ENCODE assay signal across 8 cellular contexts in the genomic region with DNA sequence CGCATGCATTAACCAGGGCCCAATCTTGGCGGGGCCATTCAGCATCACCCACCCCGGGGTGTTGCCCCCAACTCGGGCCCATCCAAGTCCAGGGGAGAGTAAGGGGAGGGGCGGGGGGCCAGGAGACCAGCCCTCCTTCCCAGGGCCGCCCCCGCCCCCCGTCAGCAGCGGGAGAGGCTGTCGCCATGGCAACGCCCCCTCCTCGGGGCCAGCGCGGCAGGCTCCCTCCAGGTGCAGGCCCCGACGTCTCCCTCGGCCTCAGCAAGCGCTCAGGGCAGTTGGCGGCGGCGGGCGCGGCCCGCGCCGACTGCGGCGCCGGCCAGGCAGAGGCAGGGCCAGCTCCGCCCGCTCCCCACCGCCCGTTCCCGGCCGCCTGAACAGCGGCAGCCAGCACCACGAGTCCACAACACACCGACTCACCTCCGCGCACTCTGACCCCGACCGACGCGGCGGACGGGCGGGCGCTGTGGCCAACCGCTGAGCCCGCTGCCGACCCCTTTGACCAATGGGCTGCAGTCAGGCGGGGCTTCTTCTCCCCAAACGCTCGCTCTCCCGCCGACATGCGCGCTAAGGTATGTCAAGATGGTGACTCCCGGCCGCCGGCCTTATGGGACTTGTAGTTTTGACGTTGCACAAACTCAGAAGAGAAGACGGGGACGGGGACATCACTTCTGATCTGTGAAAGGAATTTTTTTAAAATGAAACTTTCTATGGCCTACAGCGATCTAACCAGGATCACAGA. TPM values are rescaled to one million over a fixed set of nuclear protein-coding genes. Genes with fewer than 3 reads are reported as not detected.
DNase-seq lines count a peak whose midpoint lies in the region; ATAC-seq and TF ChIP-seq lines count a peak whose summit lies in the region.

A gene with protein sequence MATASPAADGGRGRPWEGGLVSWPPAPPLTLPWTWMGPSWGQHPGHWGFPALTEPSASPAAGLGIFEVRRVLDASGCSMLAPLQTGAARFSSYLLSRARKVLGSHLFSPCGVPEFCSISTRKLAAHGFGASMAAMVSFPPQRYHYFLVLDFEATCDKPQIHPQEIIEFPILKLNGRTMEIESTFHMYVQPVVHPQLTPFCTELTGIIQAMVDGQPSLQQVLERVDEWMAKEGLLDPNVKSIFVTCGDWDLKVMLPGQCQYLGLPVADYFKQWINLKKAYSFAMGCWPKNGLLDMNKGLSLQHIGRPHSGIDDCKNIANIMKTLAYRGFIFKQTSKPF (minus strand): TSS at position 418 of the 742 bp plus-strand sequence. CDS start 231 bp downstream, at position 187.

- H3K4me1 Mint-ChIP-seq in activated CD4-positive, alpha-beta memory T cell treated with anti-CD3 and anti-CD28 coated beads for 36 hours (ENCODE audit: low read depth), result peaks cover 32% of the 10 kb centered on the region

- peak in 16 of 56 donors; percentile 8 to 44 (median 19) for TF ChIP-seq CTCF in dorsolateral prefrontal cortex (IDR thresholded peaks at IDR 0.05 in 54 of 56, conservative IDR thresholded peaks at IDR 0.05 in 2 of 56; ENCODE audit: low read depth in 1 of 56, partially characterized antibody in 56 of 56)
- no peak for TF ChIP-seq CTCF in liver (IDR thresholded peaks at IDR 0.05; ENCODE audit: low read depth, low read length, missing input control)

- H3K4me3 ChIP-seq in dorsolateral prefrontal cortex, result peak within 1 kb of the TSS; percentile 52 to 100 (median 92)
- peak within 1 kb of the TSS; percentile 89 to 99 (median 91) for H3K4me3 ChIP-seq in liver (ENCODE audit: low read depth in 1 of 3, low read length in 3 of 3)

- H3K9me3 ChIP-seq in liver (ENCODE audit: control insufficient read depth in 4 of 4, low read length in 3 of 4), result no peaks in the 10 kb centered on the region

- WGBS in liver, result under 1% methylated on average over 65 of the region's 65 CpGs

- H3K27ac ChIP-seq in dorsolateral prefrontal cortex, result peak within 1 kb of the TSS in 49 of 59 donors; percentile 0 to 88 (median 64)
- peak within 1 kb of the TSS; percentile 56 to 63 for H3K27ac ChIP-seq in liver (ENCODE audit: low read depth in 1 of 2, low read length in 2 of 2)

- H3K36me3 ChIP-seq in liver (ENCODE audit: control insufficient read depth in 4 of 4, insufficient read depth in 3 of 4, low read depth in 1 of 4, low read length in 3 of 4), result no peaks in the 10 kb centered on the region

- H3K9ac ChIP-seq in liver (ENCODE audit: low read depth in 1 of 2, low read length in 2 of 2), result peak within 1 kb of the TSS; percentile 25 to 48

- DNase-seq in CD1c-positive myeloid dendritic cell (ENCODE audit: extremely low spot score) (peak; percentile 98), NCI-H82 treated with DMSO at 0.1 percent for 48 hours (lab: John Stamatoyannopoulos, UW; ENCODE audit: unreplicated experiment) (peak; percentile 95), dorsolateral prefrontal cortex (peak; percentile 96 to 99 (median 98))
- peak; percentile 98 for DNase-seq in activated CD4-positive, alpha-beta memory T cell treated with anti-CD3 and anti-CD28 coated beads for 36 hours
- peak; percentile 97 for DNase-seq in stimulated activated CD4-positive, alpha-beta T cell treated with anti-CD3 and anti-CD28 coated beads, Interleukin-4, amount 100 ng/mL, for 24 hours

- no peak for TF ChIP-seq RAD21 in liver (IDR thresholded peaks at IDR 0.05)

- H3K4me1 ChIP-seq in liver (ENCODE audit: control insufficient read depth in 4 of 4, insufficient read depth in 4 of 4, low read length in 3 of 4), result peaks cover 3 to 12% (median 11%) of the 10 kb centered on the region in 4 donors

- no peaks in the 10 kb centered on the region for H3K9me3 Mint-ChIP-seq in activated CD4-positive, alpha-beta memory T cell treated with anti-CD3 and anti-CD28 coated beads for 36 hours

- H3K27me3 ChIP-seq in dorsolateral prefrontal cortex (no peaks in the 10 kb centered on the region), liver (ENCODE audit: control insufficient read depth in 4 of 4, insufficient read depth in 4 of 4, low read length in 3 of 4) (no peaks in the 10 kb centered on the region)

- POLR2A ChIA-PET in activated CD4-positive, alpha-beta memory T cell treated with anti-CD3 and anti-CD28 coated beads for 36 hours (lab: Charles Lee), result interaction anchor here (1.2 to 1.9 kb wide), 2 partner anchors 10 to 277 kb away, joined by 3 to 5 read pairs; no protein-coding TSS in a partner anchor

- ATAC-seq in GM19438 (IDR thresholded peaks at IDR 0.05; ENCODE audit: low read depth, unreplicated experiment), result peak; percentile 98
- peak; percentile 77 for ATAC-seq in HG03575 (IDR thresholded peaks at IDR 0.05; ENCODE audit: extremely low read depth, insufficient number of reproducible peaks, low FRiP score, unreplicated experiment)

- peak within 1 kb of the TSS; percentile 85 for H3K4me3 Mint-ChIP-seq in activated CD4-positive, alpha-beta memory T cell treated with anti-CD3 and anti-CD28 coated beads for 36 hours

- CTCF ChIA-PET in activated CD4-positive, alpha-beta memory T cell treated with anti-CD3 and anti-CD28 coated beads for 36 hours (lab: Charles Lee), result interaction anchor here (1.6 kb wide), 1 partner anchor 23 kb away, joined by 6 read pairs; no protein-coding TSS in a partner anchor

- H3K27me3 Mint-ChIP-seq in activated CD4-positive, alpha-beta memory T cell treated with anti-CD3 and anti-CD28 coated beads for 36 hours, result no peaks in the 10 kb centered on the region

- peaks cover 6% of the 10 kb centered on the region for H3K36me3 Mint-ChIP-seq in activated CD4-positive, alpha-beta memory T cell treated with anti-CD3 and anti-CD28 coated beads for 36 hours

- H3K27ac Mint-ChIP-seq in activated CD4-positive, alpha-beta memory T cell treated with anti-CD3 and anti-CD28 coated beads for 36 hours, result peak within 1 kb of the TSS; percentile 54

- intact Hi-C loops in activated CD4-positive, alpha-beta memory T cell treated with anti-CD3 and anti-CD28 coated beads for 36 hours (cut with micrococcal nuclease), result loop anchor here (1.0 to 2.0 kb wide), 2 partner anchors 142 to 319 kb away; a partner anchor contains a TSS
- intact Hi-C loops in dorsolateral prefrontal cortex (cut with DNase I), result loop anchor here in 1 of 2 donors (5.0 kb wide), 1 partner anchor 143 kb away; a partner anchor contains a TSS

TF ChIP-seq in liver, 16 proteins besides CTCF, POLR2A, EP300 and RAD21:
- TF ChIP-seq RXRA (IDR thresholded peaks at IDR 0.05) (no peak), HNF4A (conservative IDR thresholded peaks at IDR 0.05) (peak in 1 of 2 donors; percentile 22), SP1 (IDR thresholded peaks at IDR 0.05) (peak; percentile 93), TAF1 (conservative IDR thresholded peaks at IDR 0.05) (no peak), EGR1 (IDR thresholded peaks at IDR 0.05; ENCODE audit: low read depth in 2 of 2) (no peak), YY1 (IDR thresholded peaks at IDR 0.05) (peak; percentile 98)
- TF ChIP-seq, protein P1, sequence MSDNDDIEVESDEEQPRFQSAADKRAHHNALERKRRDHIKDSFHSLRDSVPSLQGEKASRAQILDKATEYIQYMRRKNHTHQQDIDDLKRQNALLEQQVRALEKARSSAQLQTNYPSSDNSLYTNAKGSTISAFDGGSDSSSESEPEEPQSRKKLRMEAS (IDR thresholded peaks at IDR 0.05), result peak; percentile 36

RNA-seq across cellular contexts. Expression of the gene that starts here (rescaled TPM):
- total RNA-seq in activated CD4-positive, alpha-beta memory T cell treated with anti-CD3 and anti-CD28 coated beads for 36 hours, result 10 to 100 TPM; 35.7 to 37.0 TPM
- total RNA-seq in dorsolateral prefrontal cortex (100 to 1,000 TPM in 119 of 120 experiments, 10 to 100 TPM in 1; 93.5 to 183 (median 121) TPM), liver (10 to 100 TPM; 15.7 to 22.7 TPM)
- 10 to 100 TPM; 20.0 to 23.8 TPM for polyA plus RNA-seq in liver

Comparison
In these comparisons a context has a peak if more than half of its experiments do, and no peak if none do; other contexts are left out.
1. Peak in every context shown above with its lines: DNase-seq, ATAC-seq, H3K4me3 ChIP-seq and H3K27ac ChIP-seq.